Comparison of ENCODE assay signal across 13 cellular contexts in the genomic region with DNA sequence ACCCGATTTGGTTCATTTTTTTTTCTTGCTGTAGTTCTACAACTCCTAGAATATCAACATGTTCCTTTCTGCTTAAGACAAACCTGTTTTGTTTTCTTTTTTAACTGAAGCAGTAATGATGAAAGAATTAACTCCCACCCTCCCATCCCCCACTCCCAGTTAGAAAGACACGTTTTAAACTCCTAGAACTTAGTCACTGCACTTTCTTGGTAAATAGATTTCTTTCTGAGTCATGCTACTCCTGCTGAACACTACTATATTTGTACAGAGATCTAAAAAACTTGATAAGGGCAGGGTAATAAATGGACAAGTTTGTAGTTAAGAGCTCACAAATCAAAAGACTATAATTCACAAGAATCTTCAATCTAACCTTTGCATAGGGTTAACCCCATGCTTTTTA.
DNase-seq lines count a peak whose midpoint lies in the region; ATAC-seq, FAIRE-seq and TF ChIP-seq lines count a peak whose summit lies in the region.
"Had no signal": no experiment of that assay in that cellular context is flagged by ENCODE, and none has a peak within 500 bp of the region (broad histone marks: within the 10 kb centered on the region; RNA-seq: fewer than 3 reads in every experiment).

No MANE protein-coding gene starts in this region.

- H3K9me3 ChIP-seq in K562 (replicated peaks; ENCODE audit: control insufficient read depth, insufficient read depth, low read depth, low read length), result no peaks in the 10 kb centered on the region
- H3K9me3 ChIP-seq in mucosa of descending colon, result no peaks in the 10 kb centered on the region
- no peaks in the 10 kb centered on the region for H3K9me3 ChIP-seq in Peyer's patch

- H3K4me3 Mint-ChIP-seq in activated T-helper 2 cell treated with anti-CD3 and anti-CD28 coated beads, Interferon-gamma antibody, Interleukin-2, Interleukin-4, amounts not matched to agents 10 μg/mL and 5 μg/mL and 100 μg/mL, durations not matched to agents 14 hours and 24 hours and 36 hours (ENCODE audit: low read depth), result no peak overlapping the region
- H3K4me3 Mint-ChIP-seq: CD14-positive monocyte; neural crest cell; stimulated activated naive CD8-positive, alpha-beta T cell treated with anti-CD3 and anti-CD28 coated beads, Interleukin-15, amount 100 ng/mL, for 72 hours had no signal

- H3K4me3 ChIP-seq in AG09309 (ENCODE audit: control insufficient read depth, low read depth, low read length), result no peak overlapping the region
- no peak overlapping the region for H3K4me3 ChIP-seq in K562
- no peak overlapping the region for H3K4me3 ChIP-seq in mucosa of descending colon
- H3K4me3 ChIP-seq in Peyer's patch, result no peak overlapping the region

- no peak for TF ChIP-seq POLR2A in K562 (conservative IDR thresholded peaks at IDR 0.05)
- TF ChIP-seq POLR2A in Peyer's patch (IDR thresholded peaks at IDR 0.05), result no peak

- H3K4me1 Mint-ChIP-seq in activated T-helper 2 cell treated with anti-CD3 and anti-CD28 coated beads, Interferon-gamma antibody, Interleukin-2, Interleukin-4, amounts not matched to agents 10 μg/mL and 5 μg/mL and 100 μg/mL, durations not matched to agents 14 hours and 24 hours and 36 hours (ENCODE audit: low read depth), result peaks cover 10% of the 10 kb centered on the region
- H3K4me1 Mint-ChIP-seq: CD14-positive monocyte; stimulated activated naive CD8-positive, alpha-beta T cell treated with anti-CD3 and anti-CD28 coated beads, Interleukin-15, amount 100 ng/mL, for 72 hours had no signal

- ATAC-seq in K562 (peak; percentile 77), mucosa of descending colon (peak; percentile 84), HG02884 (IDR thresholded peaks at IDR 0.05; ENCODE audit: unreplicated experiment) (no peak)
- ATAC-seq: stimulated activated naive CD8-positive, alpha-beta T cell treated with anti-CD3 and anti-CD28 coated beads, Interleukin-15, amount 100 ng/mL, for 72 hours had no signal

- WGBS in K562 (ENCODE audit: insufficient coverage, low coverage, missing lambda C conversion rate), result 0% methylated on average over 2 of the region's 2 CpGs

- TF ChIP-seq CTCF in AG09309 (IDR thresholded peaks at IDR 0.05; ENCODE audit: control insufficient read depth, insufficient read depth, low read depth, low read length, missing control alignments), result no peak
- no peak for TF ChIP-seq CTCF in K562 (IDR thresholded peaks at IDR 0.05 in 2 of 3, conservative IDR thresholded peaks at IDR 0.05 in 1 of 3; ENCODE audit: insufficient read depth in 2 of 3, low read depth in 1 of 3, low read length in 3 of 3)
- no peak for TF ChIP-seq CTCF in mucosa of descending colon (IDR thresholded peaks at IDR 0.05)
- TF ChIP-seq CTCF in Peyer's patch (IDR thresholded peaks at IDR 0.05), result no peak

- H3K9ac ChIP-seq in K562 (ENCODE audit: insufficient read depth in 1 of 2, low read depth in 2 of 2, low read length in 2 of 2), result peak overlapping the region in 1 of 2 experiments; percentile 40; a peak in 2 of 4 replicates

- H3K27me3 Mint-ChIP-seq in activated T-helper 2 cell treated with anti-CD3 and anti-CD28 coated beads, Interferon-gamma antibody, Interleukin-2, Interleukin-4, amounts not matched to agents 10 μg/mL and 5 μg/mL and 100 μg/mL, durations not matched to agents 14 hours and 24 hours and 36 hours (ENCODE audit: low read depth), result peaks cover 12% of the 10 kb centered on the region

- H3K9me1 ChIP-seq in K562 (ENCODE audit: control insufficient read depth, insufficient read depth, low read length), result no peaks in the 10 kb centered on the region

- POLR2A ChIA-PET in K562 (lab: Yijun Ruan, JAX), result interaction anchor here (0.6 to 1.2 kb wide), 4 partner anchors 20 to 510 kb away, joined by 3 to 4 read pairs (median 3); no protein-coding TSS in a partner anchor

- H2AFZ ChIP-seq in K562 (ENCODE audit: low read depth, low read length), result peak overlapping the region; percentile 67

- CTCF ChIA-PET in K562 (lab: Yijun Ruan, JAX; ENCODE audit: low intra/inter-chr PET ratio), result no interaction called here

- BruUV-seq in K562 (replicated peaks; lab: Mats Ljungman, UMichigan), result no TSS peak

- peak overlapping the region; percentile 70 for H3K27ac ChIP-seq in K562 (ENCODE audit: extremely low read depth, low read depth, low read length)
- peak overlapping the region in 1 of 4 donors; percentile 0 for H3K27ac ChIP-seq in Peyer's patch

- no peak overlapping the region for H3K27ac Mint-ChIP-seq in activated T-helper 2 cell treated with anti-CD3 and anti-CD28 coated beads, Interferon-gamma antibody, Interleukin-2, Interleukin-4, amounts not matched to agents 10 μg/mL and 5 μg/mL and 100 μg/mL, durations not matched to agents 14 hours and 24 hours and 36 hours
- H3K27ac Mint-ChIP-seq: CD14-positive monocyte; stimulated activated naive CD8-positive, alpha-beta T cell treated with anti-CD3 and anti-CD28 coated beads, Interleukin-15, amount 100 ng/mL, for 72 hours had no signal

- H3K36me3 ChIP-seq in K562 (ENCODE audit: control insufficient read depth, insufficient read depth, low read length) (no peaks in the 10 kb centered on the region), mucosa of descending colon (ENCODE audit: low read depth) (no peaks in the 10 kb centered on the region), Peyer's patch (no peaks in the 10 kb centered on the region)

- in situ Hi-C loops in K562 (cut with MboI), result no loop called here

- TF ChIP-seq EP300 in K562 (IDR thresholded peaks at IDR 0.05; ENCODE audit: low read length), result peak; percentile 90

- DNase-seq in AG09309 (ENCODE audit: low read depth) (peak; percentile 5), HT1080 (ENCODE audit: low read depth) (peak; percentile 61), K562 (ENCODE audit: extremely low read depth in 1 of 4, low spot score in 3 of 4) (peak; percentile 51 to 83 (median 60)), mucosa of descending colon (no peak), Peyer's patch (no peak), NCI-H1694 (lab: John Stamatoyannopoulos, UW) (no peak)
- no peak for DNase-seq in activated T-helper 2 cell treated with anti-CD3 and anti-CD28 coated beads, Interferon-gamma antibody, Interleukin-2, Interleukin-4, amounts not matched to agents 10 μg/mL and 5 μg/mL and 100 μg/mL, durations not matched to agents 14 hours and 24 hours and 36 hours (ENCODE audit: low spot score)
- DNase-seq: aorta; stimulated activated naive CD8-positive, alpha-beta T cell treated with anti-CD3 and anti-CD28 coated beads, Interleukin-15, amount 100 ng/mL, for 72 hours had no signal

- H3K36me3 Mint-ChIP-seq in activated T-helper 2 cell treated with anti-CD3 and anti-CD28 coated beads, Interferon-gamma antibody, Interleukin-2, Interleukin-4, amounts not matched to agents 10 μg/mL and 5 μg/mL and 100 μg/mL, durations not matched to agents 14 hours and 24 hours and 36 hours (ENCODE audit: low read depth), result no peaks in the 10 kb centered on the region
- H3K36me3 Mint-ChIP-seq: CD14-positive monocyte had no signal

- H3K4me1 ChIP-seq in K562 (replicated peaks in 1 of 2; ENCODE audit: control insufficient read depth in 2 of 2, insufficient read depth in 2 of 2, low read length in 2 of 2) (peaks cover 0 to 15% of the 10 kb centered on the region in 2 experiments; a peak in 3 of 5 replicates), mucosa of descending colon (ENCODE audit: low read depth) (peaks cover 6% of the 10 kb centered on the region), Peyer's patch (no peaks in the 10 kb centered on the region)

- H3K79me2 ChIP-seq in K562 (ENCODE audit: control insufficient read depth, insufficient read depth, low read length), result no peaks in the 10 kb centered on the region

- no peaks in the 10 kb centered on the region for H3K9me3 Mint-ChIP-seq in activated T-helper 2 cell treated with anti-CD3 and anti-CD28 coated beads, Interferon-gamma antibody, Interleukin-2, Interleukin-4, amounts not matched to agents 10 μg/mL and 5 μg/mL and 100 μg/mL, durations not matched to agents 14 hours and 24 hours and 36 hours
- H3K9me3 Mint-ChIP-seq: neural crest cell; stimulated activated naive CD8-positive, alpha-beta T cell treated with anti-CD3 and anti-CD28 coated beads, Interleukin-15, amount 100 ng/mL, for 72 hours had no signal

- no peaks in the 10 kb centered on the region for H3K27me3 ChIP-seq in K562 (ENCODE audit: control insufficient read depth in 2 of 2, insufficient read depth in 2 of 2, low read length in 2 of 2)
- no peaks in the 10 kb centered on the region for H3K27me3 ChIP-seq in Peyer's patch

- peak overlapping the region; percentile 30; the same call in 1 of the 2 replicates for H3K4me2 ChIP-seq in K562 (ENCODE audit: insufficient read depth, low read length)

- no peak for TF ChIP-seq RAD21 in K562 (CRISPR knock-in tag; conservative IDR thresholded peaks at IDR 0.05 in 1 of 2, IDR thresholded peaks at IDR 0.05 in 1 of 2)

- intact Hi-C loops in K562 (cut with micrococcal nuclease) (no loop called here), mucosa of descending colon (cut with DNase I, micrococcal nuclease) (no loop called here)
- intact Hi-C loops in activated T-helper 2 cell treated with anti-CD3 and anti-CD28 coated beads, Interferon-gamma antibody, Interleukin-2, Interleukin-4, amounts not matched to agents 10 μg/mL and 5 μg/mL and 100 μg/mL, durations not matched to agents 14 hours and 24 hours and 36 hours (cut with micrococcal nuclease), result no loop called here

- peak; percentile 84 for FAIRE-seq in K562 (lab: Jason Lieb, UNC)
- FAIRE-seq: GM19239 had no signal

- no peaks in the 10 kb centered on the region for H4K20me1 ChIP-seq in K562 (replicated peaks; ENCODE audit: control insufficient read depth, insufficient read depth, low read length)

TF ChIP-seq in K562, 482 proteins besides CTCF, POLR2A, EP300 and RAD21 (continues in another document):
- TF ChIP-seq GATA2 (CRISPR knock-in tag; IDR thresholded peaks at IDR 0.05) (no peak), MEF2A (IDR thresholded peaks at IDR 0.05; ENCODE audit: control insufficient read depth, low read depth, low read length) (peak; percentile 43; the same call in 1 of the 2 replicates), CC2D1A (IDR thresholded peaks at IDR 0.05) (peak; percentile 50; the same call in 1 of the 2 replicates), THRAP3 (IDR thresholded peaks at IDR 0.05; ENCODE audit: borderline replicate concordance) (no peak), TGIF2 (CRISPR knock-in tag; IDR thresholded peaks at IDR 0.05) (no peak), ZNF41 (CRISPR knock-in tag; conservative IDR thresholded peaks at IDR 0.05) (no peak), BACH1 (tag; IDR thresholded peaks at IDR 0.05) (peak; percentile 55; the same call in 1 of the 2 replicates), SMARCA4 (IDR thresholded peaks at IDR 0.05) (peak; percentile 83)

Comparison
In these comparisons a context has a peak if more than half of its experiments do, and no peak if none do; other contexts are left out.
1. DNase-seq: peak in AG09309 (single experiment), HT1080 (single experiment) and K562 (4 of 4); none in mucosa of descending colon (0 of 3), activated T-helper 2 cell treated with anti-CD3 and anti-CD28 coated beads, Interferon-gamma antibody, Interleukin-2, Interleukin-4, amounts not matched to agents 10 μg/mL and 5 μg/mL and 100 μg/mL, durations not matched to agents 14 hours and 24 hours and 36 hours (single experiment), Peyer's patch (0 of 3) and NCI-H1694 (single experiment).